8 cellular contexts compared by ENCODE assay signal in the genomic region with DNA sequence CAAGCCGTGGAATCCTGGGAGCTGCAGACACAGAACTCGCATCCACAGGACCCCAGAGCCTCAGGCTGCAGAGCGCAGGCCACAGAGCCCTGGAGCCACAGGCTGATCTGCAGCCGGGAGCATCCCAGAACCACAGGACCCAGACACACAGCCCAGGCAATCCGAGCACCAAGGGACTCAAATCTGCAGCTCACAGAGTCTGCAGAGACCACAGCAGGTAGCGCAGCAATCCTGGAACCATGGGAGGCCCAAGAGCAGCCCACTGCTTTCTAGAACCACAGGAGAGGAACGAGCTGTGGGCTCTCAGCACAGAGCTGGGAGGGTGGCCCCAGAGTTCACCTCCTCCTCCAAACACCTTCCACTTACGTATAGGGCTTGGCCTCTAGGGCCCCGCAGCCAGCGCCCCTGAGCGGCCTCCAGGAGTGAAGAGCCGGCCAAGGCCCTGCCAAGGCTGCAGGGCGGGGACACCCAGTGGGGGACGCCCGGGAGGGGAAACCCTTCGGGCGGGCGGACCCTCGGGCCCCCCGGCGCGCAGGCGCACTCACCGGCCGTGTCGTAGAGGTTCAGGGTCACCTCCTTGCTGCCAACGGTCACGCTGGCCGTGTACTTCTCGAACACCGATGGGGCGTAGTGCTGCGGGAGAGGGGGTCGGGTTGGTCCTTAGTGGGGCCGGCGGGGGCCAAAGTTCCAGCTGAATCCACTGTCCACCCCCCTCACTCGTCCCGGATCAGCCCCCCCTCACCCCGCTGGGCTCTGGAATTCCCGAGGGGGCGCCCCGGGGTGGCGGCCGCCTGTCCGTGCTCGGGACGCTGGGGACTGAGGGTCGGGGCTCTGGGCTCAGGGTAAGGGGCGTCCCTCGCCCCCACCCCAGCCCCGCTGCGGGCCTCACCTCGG. TPM values are rescaled to one million over a fixed set of nuclear protein-coding genes. Genes with fewer than 3 reads are reported as not detected.
DNase-seq lines count a peak whose midpoint lies in the region; ATAC-seq, FAIRE-seq and TF ChIP-seq lines count a peak whose summit lies in the region.

No MANE protein-coding gene starts in this region.

- no peaks in the 10 kb centered on the region for H3K27me3 ChIP-seq in pancreas

- no peaks in the 10 kb centered on the region for H3K27me3 Mint-ChIP-seq in activated CD4-positive, alpha-beta T cell treated with anti-CD3 and anti-CD28 coated beads, Interleukin-2, amount 10 ng/mL, durations not matched to agents 7 days and 5 days

- ATAC-seq in pancreas = no peak
- no peak for ATAC-seq in HG02884 (IDR thresholded peaks at IDR 0.05; ENCODE audit: unreplicated experiment)

- peak; percentile 36 for DNase-seq in activated CD4-positive, alpha-beta T cell treated with anti-CD3 and anti-CD28 coated beads for 1 hour
- no peak for DNase-seq in activated CD4-positive, alpha-beta T cell treated with anti-CD3 and anti-CD28 coated beads, Interleukin-2, amount 50 U/mL, for 4 hours
- peak; percentile 67 for DNase-seq in activated CD4-positive, alpha-beta T cell treated with anti-CD3 and anti-CD28 coated beads, Interleukin-2, amount 10 ng/mL, durations not matched to agents 7 days and 5 days
- DNase-seq in epithelial cell of prostate (ENCODE audit: low read depth, low spot score) = no peak
- peak in 5 of 6 donors; percentile 41 to 87 (median 70) for DNase-seq in pancreas
- no peak for DNase-seq in NCI-H524 (lab: John Stamatoyannopoulos, UW)
- no peak for DNase-seq in NCI-H524 treated with DMSO at 0.1 percent for 48 hours (lab: John Stamatoyannopoulos, UW)

- CTCF ChIA-PET in activated CD4-positive, alpha-beta T cell treated with anti-CD3 and anti-CD28 coated beads, Interleukin-2, amount 10 ng/mL, durations not matched to agents 7 days and 5 days (lab: Charles Lee) = interaction anchor here (0.6 to 40.9 kb wide), 20 partner anchors 7 to 314 kb away, joined by 3 to 1058 read pairs (median 10); a partner anchor contains a TSS

- H3K27ac ChIP-seq in epithelial cell of prostate = peak overlapping the region; percentile 100
- peak overlapping the region in 2 of 4 donors; percentile 18 to 44 for H3K27ac ChIP-seq in pancreas

- peak overlapping the region; percentile 85 for H3K4me3 Mint-ChIP-seq in activated CD4-positive, alpha-beta T cell treated with anti-CD3 and anti-CD28 coated beads, Interleukin-2, amount 10 ng/mL, durations not matched to agents 7 days and 5 days

- peaks cover 62% of the 10 kb centered on the region for H3K4me1 Mint-ChIP-seq in activated CD4-positive, alpha-beta T cell treated with anti-CD3 and anti-CD28 coated beads, Interleukin-2, amount 10 ng/mL, durations not matched to agents 7 days and 5 days

- H3K36me3 ChIP-seq in pancreas = no peaks in the 10 kb centered on the region

- no peak for FAIRE-seq in pancreas (lab: Jason Lieb, UNC)

- no peaks in the 10 kb centered on the region for H3K9me3 ChIP-seq in pancreas

- H3K4me1 ChIP-seq in pancreas = peaks cover 29 to 32% (median 29%) of the 10 kb centered on the region in 3 donors

- POLR2A ChIA-PET in activated CD4-positive, alpha-beta T cell treated with anti-CD3 and anti-CD28 coated beads, Interleukin-2, amount 10 ng/mL, durations not matched to agents 7 days and 5 days (lab: Charles Lee) = interaction anchor here (0.5 to 1.0 kb wide), 5 partner anchors 9 to 20 kb away, joined by 3 to 10 read pairs (median 4); no protein-coding TSS in a partner anchor

- peaks cover 57% of the 10 kb centered on the region for H3K36me3 Mint-ChIP-seq in activated CD4-positive, alpha-beta T cell treated with anti-CD3 and anti-CD28 coated beads, Interleukin-2, amount 10 ng/mL, durations not matched to agents 7 days and 5 days (ENCODE audit: low read depth)

- peak overlapping the region; percentile 27 to 68 (median 50) for H3K4me3 ChIP-seq in pancreas

- H3K9me3 Mint-ChIP-seq in activated CD4-positive, alpha-beta T cell treated with anti-CD3 and anti-CD28 coated beads, Interleukin-2, amount 10 ng/mL, durations not matched to agents 7 days and 5 days = no peaks in the 10 kb centered on the region

- intact Hi-C loops in pancreas (cut with DNase I) = loop anchor here in 1 of 3 donors (10.0 kb wide), 1 partner anchor 92 kb away; a partner anchor contains a TSS

- peak overlapping the region; percentile 95 for H3K27ac Mint-ChIP-seq in activated CD4-positive, alpha-beta T cell treated with anti-CD3 and anti-CD28 coated beads, Interleukin-2, amount 10 ng/mL, durations not matched to agents 7 days and 5 days

- WGBS in pancreas, 2 donors = 22 to 33% methylated on average over 49 to 53 of the region's 53 CpGs

- no peak for TF ChIP-seq CTCF in pancreas (IDR thresholded peaks at IDR 0.05)

RNA-seq across cellular contexts. Expression of a gene that starts 0.6 kb away (rescaled TPM):
- total RNA-seq in activated CD4-positive, alpha-beta T cell treated with anti-CD3 and anti-CD28 coated beads, Interleukin-2, amount 10 ng/mL, durations not matched to agents 7 days and 5 days = 100 to 1,000 TPM; 132 to 148 TPM
- total RNA-seq in pancreas = 10 to 100 TPM in 1 of 6 donors, 1 to 10 TPM in 5; 3.6 to 12.6 (median 4.9) TPM
- 1 to 10 TPM; 2.8 to 5.6 TPM for polyA plus RNA-seq in pancreas

RNA-seq across cellular contexts. Expression of a gene that starts 11.0 kb away (rescaled TPM):
- 10 to 100 TPM; 32.6 to 34.1 TPM for total RNA-seq in activated CD4-positive, alpha-beta T cell treated with anti-CD3 and anti-CD28 coated beads, Interleukin-2, amount 10 ng/mL, durations not matched to agents 7 days and 5 days
- 10 to 100 TPM; 10.5 to 16.3 (median 12.2) TPM for total RNA-seq in pancreas
- 10 to 100 TPM in 1 of 2 donors, 1 to 10 TPM in 1; 9.2 to 18.5 TPM for polyA plus RNA-seq in pancreas

Comparison
In these comparisons a context has a peak if more than half of its experiments do, and no peak if none do; other contexts are left out.
1. DNase-seq: peak in activated CD4-positive, alpha-beta T cell treated with anti-CD3 and anti-CD28 coated beads for 1 hour (single experiment), activated CD4-positive, alpha-beta T cell treated with anti-CD3 and anti-CD28 coated beads, Interleukin-2, amount 10 ng/mL, durations not matched to agents 7 days and 5 days (single experiment) and pancreas (5 of 6); none in activated CD4-positive, alpha-beta T cell treated with anti-CD3 and anti-CD28 coated beads, Interleukin-2, amount 50 U/mL, for 4 hours (0 of 2), epithelial cell of prostate (single experiment), NCI-H524 (0 of 2) and NCI-H524 treated with DMSO at 0.1 percent for 48 hours (single experiment).
2. RNA of a gene that starts 0.6 kb away (total RNA-seq): 132 to 148 TPM in activated CD4-positive, alpha-beta T cell treated with anti-CD3 and anti-CD28 coated beads, Interleukin-2, amount 10 ng/mL, durations not matched to agents 7 days and 5 days; 3.6 to 12.6 TPM in pancreas; every median in the first group is over 4 times any median in the second.